Comparison of ENCODE assay signal across 8 cellular contexts in genomic region chr10:125152646-125153368, GRCh38. TPM values are rescaled to one million over a fixed set of nuclear protein-coding genes. Genes with fewer than 3 reads are reported as not detected.
A peak's percentile ranks its signal among the peaks of the same experiment; 100 is the strongest.
DNase-seq lines count a peak whose midpoint lies in the region; ATAC-seq and TF ChIP-seq lines count a peak whose summit lies in the region.

No MANE protein-coding gene starts in this region.

- ATAC-seq in HG02870 (IDR thresholded peaks at IDR 0.05; ENCODE audit: unreplicated experiment): no peak

- no peaks in the 10 kb centered on the region for H3K27me3 ChIP-seq in left ventricle myocardium inferior (ENCODE audit: low read depth)
- no peaks in the 10 kb centered on the region for H3K27me3 ChIP-seq in ovary
- no peaks in the 10 kb centered on the region for H3K27me3 ChIP-seq in SK-N-SH (ENCODE audit: insufficient read depth)

- H3K4me3 ChIP-seq in left ventricle myocardium inferior (peak overlapping the region; percentile 93), ovary (peak overlapping the region; percentile 23), SK-N-SH (ENCODE audit: low read depth in 2 of 2, low read length in 1 of 2) (no peak overlapping the region)

- POLR2A ChIA-PET in SK-N-SH (lab: Yijun Ruan, JAX): no interaction called here

- TF ChIP-seq EP300 in ovary (IDR thresholded peaks at IDR 0.05) (no peak), SK-N-SH (IDR thresholded peaks at IDR 0.05; ENCODE audit: borderline replicate concordance in 1 of 2, low read depth in 1 of 2, low read length in 1 of 2) (no peak)

- no peak for TF ChIP-seq RAD21 in SK-N-SH (IDR thresholded peaks at IDR 0.05; ENCODE audit: low read length)

- TF ChIP-seq CTCF in left ventricle myocardium inferior (IDR thresholded peaks at IDR 0.05; ENCODE audit: borderline replicate concordance) (no peak), ovary (IDR thresholded peaks at IDR 0.05) (no peak), SK-N-SH (IDR thresholded peaks at IDR 0.05) (no peak)

- no peaks in the 10 kb centered on the region for H3K9me3 ChIP-seq in left ventricle myocardium inferior (replicated peaks)
- H3K9me3 ChIP-seq in ovary: no peaks in the 10 kb centered on the region
- H3K9me3 ChIP-seq in SK-N-SH: no peaks in the 10 kb centered on the region

- no peak overlapping the region for H3K9ac ChIP-seq in SK-N-SH

- no peak for TF ChIP-seq POLR2A in ovary (IDR thresholded peaks at IDR 0.05)

- peaks cover 14% of the 10 kb centered on the region for H3F3A ChIP-seq in SK-N-SH (replicated peaks; ENCODE audit: insufficient read depth)

- no peak overlapping the region for H2AFZ ChIP-seq in SK-N-SH (ENCODE audit: low read depth)

- H3K4me2 ChIP-seq in SK-N-SH: no peak overlapping the region

- H3K27ac ChIP-seq in left ventricle myocardium inferior (replicated peaks) (peak overlapping the region; percentile 98), ovary (peak overlapping the region; percentile 55 to 68), SK-N-SH (ENCODE audit: low read depth in 2 of 2, low read length in 1 of 2) (peak overlapping the region in 1 of 2 experiments; percentile 43; a peak in 1 of 4 replicates)

- intact Hi-C loops in left ventricle myocardium inferior (cut with micrococcal nuclease) (loop anchor here (10.0 kb wide), 1 partner anchor 108 kb away; no protein-coding TSS in a partner anchor), ovary (cut with DNase I) (loop anchor here in 3 of 4 donors (5.0 to 10.0 kb wide), 3 partner anchors 88 to 98 kb away; no protein-coding TSS in a partner anchor)

- H3K4me1 ChIP-seq in left ventricle myocardium inferior (peaks cover 100% of the 10 kb centered on the region), ovary (ENCODE audit: insufficient read depth) (peaks cover 40% of the 10 kb centered on the region), SK-N-SH (ENCODE audit: control insufficient read depth in 1 of 2, insufficient read depth in 2 of 2, low read depth in 1 of 2, low read length in 1 of 2) (peaks cover 45 to 61% of the 10 kb centered on the region in 2 experiments)

- peaks cover 100% of the 10 kb centered on the region for H3K79me2 ChIP-seq in SK-N-SH (ENCODE audit: insufficient read depth)

- CTCF ChIA-PET in SK-N-SH (lab: Yijun Ruan, JAX): interaction anchor here (0.9 to 2.1 kb wide), 4 partner anchors 34 to 160 kb away, joined by 3 to 10 read pairs (median 4); no protein-coding TSS in a partner anchor

- H3K36me3 ChIP-seq in left ventricle myocardium inferior (no peaks in the 10 kb centered on the region), ovary (no peaks in the 10 kb centered on the region), SK-N-SH (replicated peaks in 1 of 2; ENCODE audit: control insufficient read depth in 1 of 2, insufficient read depth in 2 of 2, low read length in 1 of 2) (peaks cover 9 to 27% of the 10 kb centered on the region in 2 experiments)

- DNase-seq in C1 segment of cervical spinal cord (lab: John Stamatoyannopoulos, UW): peak; percentile 13 to 93 (median 78)
- DNase-seq in anterior cingulate cortex (lab: John Stamatoyannopoulos, UW): peak in 57 of 58 donors; percentile 21 to 93 (median 78)
- DNase-seq in left ventricle myocardium inferior: peak; percentile 77
- peak in 3 of 5 donors; percentile 58 to 72 (median 63) for DNase-seq in ovary
- DNase-seq in SK-N-SH: no peak
- DNase-seq in NCI-H1048 (lab: John Stamatoyannopoulos, UW): no peak
- DNase-seq in NCI-H1694 treated with DMSO at 0.1 percent for 48 hours (lab: John Stamatoyannopoulos, UW): no peak

- H4K20me1 ChIP-seq in SK-N-SH (ENCODE audit: insufficient read depth): peaks cover 99% of the 10 kb centered on the region

- WGBS in ovary, 3 donors: 20 to 31% (median 22%) methylated on average over 14 to 16 of the region's 16 CpGs
- 87% methylated on average over 15 of the region's 16 CpGs for WGBS in SK-N-SH (ENCODE audit: low lambda C conversion rate)

- H3K9me2 ChIP-seq in SK-N-SH: no peaks in the 10 kb centered on the region

TF ChIP-seq in SK-N-SH, 30 proteins besides CTCF, POLR2A, EP300 and RAD21:
- TF ChIP-seq TCF12 (IDR thresholded peaks at IDR 0.05) (no peak), NRF1 (IDR thresholded peaks at IDR 0.05; ENCODE audit: low read depth, low read length) (no peak), NFIC (IDR thresholded peaks at IDR 0.05; ENCODE audit: borderline replicate concordance) (no peak), MEF2A (IDR thresholded peaks at IDR 0.05; ENCODE audit: borderline replicate concordance, low read depth) (no peak), RFX5 (IDR thresholded peaks at IDR 0.05; ENCODE audit: low read length) (no peak), TEAD4 (IDR thresholded peaks at IDR 0.05; ENCODE audit: borderline replicate concordance, insufficient read depth) (no peak), SMC3 (IDR thresholded peaks at IDR 0.05; ENCODE audit: low read depth, low read length) (no peak), IRF3 (IDR thresholded peaks at IDR 0.05; ENCODE audit: low read depth, low read length) (no peak), USF2 (IDR thresholded peaks at IDR 0.05; ENCODE audit: borderline replicate concordance, low read depth, low read length) (no peak), ELF1 (IDR thresholded peaks at IDR 0.05) (no peak), CHD2 (IDR thresholded peaks at IDR 0.05; ENCODE audit: low read length, partially characterized antibody) (no peak)

RNA-seq across cellular contexts. Expression of gene CTBP2, which starts 7.6 kb away (rescaled TPM):
- total RNA-seq in left ventricle myocardium inferior (29.1 TPM), ovary (100 to 1,000 TPM in 1 of 7 donors, 10 to 100 TPM in 6; 37.8 to 107 (median 80.8) TPM)
- polyA plus RNA-seq in ovary (10 to 100 TPM; 25.3 to 63.7 TPM), SK-N-SH (2012; rRNA removed) (51.5 and 69.7 TPM in 2 replicates)
- polyA plus RNA-seq in SK-N-SH (2012; cell fraction: cytosol; rRNA removed): 41.0 and 63.0 TPM in 2 replicates
- 128 and 129 TPM in 2 replicates for polyA plus RNA-seq in SK-N-SH (2012; cell fraction: nucleus; rRNA removed)

Comparison
In these comparisons a context has a peak if more than half of its experiments do, and no peak if none do; other contexts are left out.
1. DNase-seq: peak in C1 segment of cervical spinal cord (14 of 14), anterior cingulate cortex (57 of 58), left ventricle myocardium inferior (single experiment) and ovary (3 of 5); none in SK-N-SH (single experiment), NCI-H1048 (single experiment) and NCI-H1694 treated with DMSO at 0.1 percent for 48 hours (single experiment).
2. H3K4me3 ChIP-seq: peak in left ventricle myocardium inferior (single experiment) and ovary (single experiment); none in SK-N-SH (0 of 2).